In the genomic region with DNA sequence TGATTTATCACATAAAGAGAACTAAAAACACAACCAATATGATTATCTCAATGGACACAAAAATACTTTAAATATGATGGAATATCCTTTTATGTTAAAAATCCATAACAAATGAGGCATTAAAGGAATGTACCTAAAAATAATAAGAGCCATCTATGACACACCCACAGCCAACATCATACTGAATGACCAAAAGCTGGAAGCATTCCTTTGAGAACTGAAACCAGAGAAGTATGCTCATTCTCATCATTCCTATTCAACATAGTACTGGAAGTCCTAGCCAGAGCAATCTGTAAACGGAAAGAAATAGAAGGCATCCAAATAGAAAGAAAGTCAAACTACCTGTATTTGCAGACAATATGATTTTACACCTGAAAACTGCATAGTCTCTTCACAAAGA, we compare ENCODE assay signal across 16 cellular contexts.
"Had no signal": no experiment of that assay in that cellular context is flagged by ENCODE, and none has a peak within 500 bp of the region (broad histone marks: within the 10 kb centered on the region; RNA-seq: fewer than 3 reads in every experiment).

No MANE protein-coding gene starts in this region.

- H3K27ac ChIP-seq: body of pancreas, hepatocyte, left ventricle myocardium inferior, transverse colon, vagina, WERI-Rb-1 had no signal

- FAIRE-seq: kidney had no signal

- H2AFZ ChIP-seq: hepatocyte had no signal

- H3K4me1 ChIP-seq: body of pancreas, left ventricle myocardium inferior, transverse colon, vagina had no signal

- H3K4me3 ChIP-seq: body of pancreas, hepatocyte, left ventricle myocardium inferior, transverse colon, vagina had no signal

- H3K27me3 ChIP-seq: body of pancreas, hepatocyte, transverse colon, vagina had no signal

- ATAC-seq: activated naive CD8-positive, alpha-beta T cell treated with anti-CD3 and anti-CD28 coated beads, Interleukin-2, amount 50 U/mL, for 24 hours; body of pancreas; naive thymus-derived CD4-positive, alpha-beta T cell; stimulated activated naive CD8-positive, alpha-beta T cell treated with anti-CD3 and anti-CD28 coated beads, Interleukin-15, Interleukin-2, amounts not matched to agents 100 U/mL and 50 U/mL, for 24 hours had no signal

- DNase-seq: activated CD4-positive, alpha-beta T cell treated with anti-CD3 and anti-CD28 coated beads, Interleukin-2, amount 50 U/mL, for 48 hours; activated naive CD4-positive, alpha-beta T cell treated with anti-CD3 and anti-CD28 coated beads for 36 hours; activated naive CD8-positive, alpha-beta T cell treated with anti-CD3 and anti-CD28 coated beads, Interleukin-2, amount 50 U/mL, for 24 hours; body of pancreas; central memory CD4-positive, alpha-beta T cell; cortex of kidney; effector CD8-positive, alpha-beta T cell; kidney; left ventricle myocardium inferior; naive thymus-derived CD4-positive, alpha-beta T cell; stimulated activated CD4-positive, alpha-beta T cell treated with anti-CD3 and anti-CD28 coated beads, Interleukin-4, amount 100 ng/mL, for 24 hours; stimulated activated naive CD8-positive, alpha-beta T cell treated with anti-CD3 and anti-CD28 coated beads, Interleukin-15, Interleukin-2, amounts not matched to agents 100 U/mL and 50 U/mL, for 24 hours; transverse colon; WERI-Rb-1 had no signal

- H3K36me3 ChIP-seq: left ventricle myocardium inferior, transverse colon, vagina, WERI-Rb-1 had no signal

- H3K4me2 ChIP-seq: hepatocyte had no signal

- H3K9me3 ChIP-seq: body of pancreas, vagina had no signal
